8 cellular contexts compared by ENCODE assay signal in genomic region chr10:33155720-33156638, GRCh38.
A peak's percentile ranks its signal among the peaks of the same experiment; 100 is the strongest.
DNase-seq lines count a peak whose midpoint lies in the region; ATAC-seq, FAIRE-seq and TF ChIP-seq lines count a peak whose summit lies in the region.

No MANE protein-coding gene starts in this region.

- no peak for TF ChIP-seq POLR2A in GM12892 (IDR thresholded peaks at IDR 0.05; ENCODE audit: low read depth, low read length)
- no peak for TF ChIP-seq POLR2A in HepG2 (IDR thresholded peaks at IDR 0.05; ENCODE audit: insufficient read depth in 1 of 2, low read depth in 2 of 2, low read length in 2 of 2)

- no peaks in the 10 kb centered on the region for H3K27me3 ChIP-seq in HepG2 (ENCODE audit: control insufficient read depth in 1 of 2, insufficient read depth in 2 of 2, low read length in 2 of 2)

- peak; percentile 90 to 100 for TF ChIP-seq EP300 in HepG2 (IDR thresholded peaks at IDR 0.05; ENCODE audit: low read depth in 2 of 2, low read length in 2 of 2)
- peak; percentile 99 for TF ChIP-seq EP300 in HepG2 (CRISPR knock-in tag; IDR thresholded peaks at IDR 0.05; ENCODE audit: borderline replicate concordance)

- no peaks in the 10 kb centered on the region for H4K20me1 ChIP-seq in HepG2 (ENCODE audit: insufficient read depth, low read length)

- intact Hi-C loops in HepG2 (cut with micrococcal nuclease; ENCODE audit: unreplicated experiment) = loop anchor here (1.0 to 10.0 kb wide), 4 partner anchors 34 to 361 kb away; no protein-coding TSS in a partner anchor

- peak; percentile 50; the same call in 1 of the 2 replicates for TF ChIP-seq RAD21 in HepG2 (CRISPR knock-in tag; IDR thresholded peaks at IDR 0.05)

- peak overlapping the region; percentile 63 for H3K4me2 ChIP-seq in HepG2 (ENCODE audit: low read depth, low read length)

- CTCF ChIA-PET in HepG2 (lab: Yijun Ruan, JAX; ENCODE audit: low intra/inter-chr PET ratio, low total read pairs) = interaction anchor here (0.7 to 1.5 kb wide), 4 partner anchors 38 to 360 kb away, joined by 4 to 10 read pairs (median 4); no protein-coding TSS in a partner anchor

- POLR2A ChIA-PET in HepG2 (lab: Yijun Ruan, JAX) = interaction anchor here (0.6 to 2.5 kb wide), 4 partner anchors 10 to 48 kb away, joined by 3 to 8 read pairs (median 6); no protein-coding TSS in a partner anchor

- H2AFZ ChIP-seq in HepG2 (ENCODE audit: low read length) = no peak overlapping the region

- in situ Hi-C loops in HepG2 (cut with HindIII; ENCODE audit: extremely low pct_ligation_motif_present, low pct_unique_long_range_greater_than_20kb) = no loop called here

- TF ChIP-seq CTCF in HepG2 (CRISPR knock-in tag; IDR thresholded peaks at IDR 0.05) = peak; percentile 87

- H3K9me3 ChIP-seq in HepG2 (ENCODE audit: low read length) = no peaks in the 10 kb centered on the region

- no peaks in the 10 kb centered on the region for H3K79me2 ChIP-seq in HepG2 (ENCODE audit: insufficient read depth, low read length)

- no peak overlapping the region for H3K27ac ChIP-seq in HepG2 (ENCODE audit: extremely low read length, insufficient read depth, low read length)

- no TSS peak for BruUV-seq in HepG2 (replicated peaks; lab: Mats Ljungman, UMichigan)

- ATAC-seq in HG02885 (IDR thresholded peaks at IDR 0.05; ENCODE audit: poor library complexity, unreplicated experiment) (peak; percentile 87), HepG2 (peak; percentile 96)

- no peaks in the 10 kb centered on the region for H3K36me3 ChIP-seq in HepG2 (replicated peaks in 1 of 2; ENCODE audit: control insufficient read depth in 1 of 2, insufficient read depth in 2 of 2, low read length in 2 of 2)

- DNase-seq in AML-193 (lab: John Stamatoyannopoulos, UW) = peak; percentile 6 to 20
- peak; percentile 18 for DNase-seq in GM12892 (ENCODE audit: insufficient read length)
- peak; percentile 10 for DNase-seq in NCI-H69 (lab: John Stamatoyannopoulos, UW)
- DNase-seq in astrocyte of the hippocampus (ENCODE audit: low read depth, low spot score) = peak; percentile 58
- DNase-seq in HepG2 (ENCODE audit: low spot score) = peak; percentile 99
- DNase-seq in NCI-H1048 (lab: John Stamatoyannopoulos, UW) = no peak
- no peak for DNase-seq in occipital lobe (lab: John Stamatoyannopoulos, UW)

- 0 out of 2 replicates have a peak overlapping the region, but pooled peaks have one; percentile 14 for H3K9ac ChIP-seq in HepG2 (ENCODE audit: insufficient read depth, low read depth, low read length)

- H3K4me3 ChIP-seq in HepG2 (replicated peaks in 1 of 3; ENCODE audit: insufficient read depth in 1 of 3, low read depth in 2 of 3, low read length in 3 of 3) = no peak overlapping the region

- H3K4me1 ChIP-seq in HepG2 (ENCODE audit: insufficient read depth, low read length) = peaks cover 56% of the 10 kb centered on the region

- no peak for FAIRE-seq in GM12892 (lab: Jason Lieb, UNC)
- peak; percentile 99 for FAIRE-seq in HepG2 (lab: Jason Lieb, UNC)

- 23% methylated on average over 10 of the region's 10 CpGs for WGBS in HepG2 (ENCODE audit: low lambda C conversion rate)

TF ChIP-seq in HepG2, 621 proteins besides CTCF, POLR2A, EP300 and RAD21 (continues in another document):
- no peak for TF ChIP-seq CCAR2 (optimal IDR thresholded peaks at IDR 0.05; ENCODE audit: low read depth, low read length)
- peak; percentile 67; the same call in 1 of the 2 replicates for TF ChIP-seq CHD4 (IDR thresholded peaks at IDR 0.05; ENCODE audit: borderline replicate concordance, low read length)
- TF ChIP-seq KAT8 (CRISPR knock-in tag; IDR thresholded peaks at IDR 0.05) = peak; percentile 88
- peak; percentile 98 for TF ChIP-seq BCL6 (CRISPR knock-in tag; IDR thresholded peaks at IDR 0.05)
- TF ChIP-seq ZNF33A (CRISPR knock-in tag; IDR thresholded peaks at IDR 0.05; ENCODE audit: borderline replicate concordance) = no peak
- peak; percentile 100 for TF ChIP-seq FOXA3 (CRISPR knock-in tag; IDR thresholded peaks at IDR 0.05)
- TF ChIP-seq PAF1 (CRISPR knock-in tag; IDR thresholded peaks at IDR 0.05) = no peak
- TF ChIP-seq JDP2 (CRISPR knock-in tag; IDR thresholded peaks at IDR 0.05; ENCODE audit: borderline replicate concordance) = peak; percentile 35; the same call in 1 of the 2 replicates
- no peak for TF ChIP-seq DNMT1 (CRISPR knock-in tag; IDR thresholded peaks at IDR 0.05)
- no peak for TF ChIP-seq ZNF687 (CRISPR knock-in tag; IDR thresholded peaks at IDR 0.05)
- no peak for TF ChIP-seq THAP7 (CRISPR knock-in tag; IDR thresholded peaks at IDR 0.05)
- 0 out of 2 replicates have a peak, but pooled peaks have one; percentile 24 for TF ChIP-seq ZNF501 (CRISPR knock-in tag; IDR thresholded peaks at IDR 0.05)
- TF ChIP-seq ZNF550 (CRISPR knock-in tag; IDR thresholded peaks at IDR 0.05; ENCODE audit: borderline replicate concordance) = no peak
- no peak for TF ChIP-seq RFX1 (IDR thresholded peaks at IDR 0.05)
- TF ChIP-seq FOXC1 (CRISPR knock-in tag; IDR thresholded peaks at IDR 0.05; ENCODE audit: borderline replicate concordance) = no peak
- TF ChIP-seq ZNF878 (CRISPR knock-in tag; IDR thresholded peaks at IDR 0.05) = peak; percentile 56; the same call in 1 of the 2 replicates
- TF ChIP-seq ZNF788 (CRISPR knock-in tag; IDR thresholded peaks at IDR 0.05; ENCODE audit: borderline replicate concordance) = no peak
- TF ChIP-seq ZNF274 (CRISPR knock-in tag; IDR thresholded peaks at IDR 0.05) = no peak; the same call in 1 of the 2 replicates
- TF ChIP-seq ZFAT (CRISPR knock-in tag; conservative IDR thresholded peaks at IDR 0.05) = no peak
- TF ChIP-seq CAMTA2 (CRISPR knock-in tag; IDR thresholded peaks at IDR 0.05; ENCODE audit: borderline replicate concordance) = no peak
- no peak for TF ChIP-seq ZNF430 (CRISPR knock-in tag; IDR thresholded peaks at IDR 0.05)
- TF ChIP-seq MLX (CRISPR knock-in tag; IDR thresholded peaks at IDR 0.05) = peak; percentile 90
- TF ChIP-seq CREB1 (IDR thresholded peaks at IDR 0.05) = peak; percentile 58; the same call in 1 of the 2 replicates
- TF ChIP-seq CREB1 (CRISPR knock-in tag; IDR thresholded peaks at IDR 0.05) = peak; percentile 90
- no peak for TF ChIP-seq DMTF1 (CRISPR knock-in tag; IDR thresholded peaks at IDR 0.05)
- peak; percentile 68; the same call in 1 of the 2 replicates for TF ChIP-seq TOE1 (CRISPR knock-in tag; IDR thresholded peaks at IDR 0.05)

Comparison
In these comparisons a context has a peak if more than half of its experiments do, and no peak if none do; other contexts are left out.
1. DNase-seq: peak in AML-193 (2 of 2), GM12892 (single experiment), NCI-H69 (single experiment), astrocyte of the hippocampus (single experiment) and HepG2 (single experiment); none in NCI-H1048 (single experiment) and occipital lobe (single experiment).